Comparison of ENCODE assay signal across 13 cellular contexts in genomic region chr11:67435031-67435726, GRCh38. TPM values are rescaled to one million over a fixed set of nuclear protein-coding genes. Genes with fewer than 3 reads are reported as not detected.
A peak's percentile ranks its signal among the peaks of the same experiment; 100 is the strongest.
DNase-seq lines count a peak whose midpoint lies in the region; ATAC-seq, FAIRE-seq and TF ChIP-seq lines count a peak whose summit lies in the region.
"Had no signal": no experiment of that assay in that cellular context is flagged by ENCODE, and none has a peak within 500 bp of the region (broad histone marks: within the 10 kb centered on the region; RNA-seq: fewer than 3 reads in every experiment).

No MANE protein-coding gene starts in this region.

- POLR2A ChIA-PET in GM12878 (lab: Charles Lee), result interaction anchor here (0.6 to 4.7 kb wide), 8 partner anchors 11 to 82 kb away, joined by 3 to 95 read pairs (median 8); partner anchors contain the start of genes PITPNM1, POLD4, PPP1CA and RAD9A

- CTCF ChIA-PET in GM12878 (lab: Yijun Ruan, JAX), result interaction anchor here (0.8 to 4.3 kb wide), 3 partner anchors 32 to 49 kb away, joined by 4 to 53 read pairs (median 4); partner anchors contain the start of genes PPP1CA and TBC1D10C

- WGBS in GM12878 (ENCODE audit: insufficient coverage, insufficient replicate concordance, low lambda C conversion rate, missing lambda C conversion rate), result 17% methylated on average over 26 of the region's 26 CpGs

- H3K79me2 ChIP-seq in OCI-LY1 (ENCODE audit: insufficient read depth, low read length) (no peaks in the 10 kb centered on the region), GM12878 (ENCODE audit: control insufficient read depth, insufficient read depth, low read length) (peaks cover 57% of the 10 kb centered on the region)

- TF ChIP-seq EP300 in GM12878 (IDR thresholded peaks at IDR 0.05; ENCODE audit: borderline replicate concordance in 1 of 2, control insufficient read depth in 1 of 2, low read depth in 2 of 2, low read length in 2 of 2), result no peak

- H4K20me1 ChIP-seq in OCI-LY1 (ENCODE audit: insufficient read depth, low read length), result no peaks in the 10 kb centered on the region
- no peaks in the 10 kb centered on the region for H4K20me1 ChIP-seq in GM12878 (ENCODE audit: control insufficient read depth, insufficient read depth)

- no peaks in the 10 kb centered on the region for H3K27me3 ChIP-seq in OCI-LY1 (ENCODE audit: insufficient read depth, low read length)
- H3K27me3 ChIP-seq in GM12878 (replicated peaks in 1 of 2; ENCODE audit: control insufficient read depth in 2 of 2, insufficient read depth in 2 of 2, low read length in 1 of 2), result no peaks in the 10 kb centered on the region

- no TSS peak for BruUV-seq in GM12878 (replicated peaks; lab: Mats Ljungman, UMichigan)

- H3K4me3 ChIP-seq in OCI-LY1 (ENCODE audit: low read depth, low read length, poor library complexity, severe bottlenecking) (peak overlapping the region; percentile 79), GM12878 (peak overlapping the region; percentile 90)

- TF ChIP-seq POLR2A in GM12878 (IDR thresholded peaks at IDR 0.05; ENCODE audit: low read depth, low read length), result no peak

- H3K4me2 ChIP-seq in OCI-LY1 (ENCODE audit: low read length) (peak overlapping the region; percentile 89), GM12878 (ENCODE audit: control insufficient read depth, insufficient read depth) (peak overlapping the region; percentile 71)

- in situ Hi-C loops in GM12878 (cut with MboI), result no loop called here

- H3K9me2 ChIP-seq in OCI-LY1 (ENCODE audit: low read depth, low read length), result no peaks in the 10 kb centered on the region

- SMC1A ChIA-PET in GM12878 (lab: Charles Lee; ENCODE audit: uncharacterized antibody, unreplicated experiment), result interaction anchor here (1.1 kb wide), 1 partner anchor 26 kb away, joined by 3 read pairs; no protein-coding TSS in a partner anchor

- H3F3A ChIP-seq in OCI-LY1 (ENCODE audit: insufficient read depth, low read length), result no peaks in the 10 kb centered on the region

- H2AFZ ChIP-seq in OCI-LY1 (ENCODE audit: low read length) (no peak overlapping the region), GM12878 (ENCODE audit: control insufficient read depth, low read depth, low read length) (no peak overlapping the region)

- peaks cover 78% of the 10 kb centered on the region for H3K4me1 Mint-ChIP-seq in stimulated activated memory B cell treated with anti-CD40 and anti-IgM and Interleukin-4, amounts not matched to agents 10 μg/mL and 1 μg/mL and 100 μg/mL, for 72 hours

- H3K9me3 ChIP-seq in OCI-LY1 (ENCODE audit: low read length) (no peaks in the 10 kb centered on the region), GM12878 (replicated peaks; ENCODE audit: control insufficient read depth, insufficient read depth, low read length) (no peaks in the 10 kb centered on the region)

- intact Hi-C loops in GM12878 (cut with micrococcal nuclease; ENCODE audit: unreplicated experiment), result loop anchor here (5.0 kb wide), 1 partner anchor 33 kb away; the partner anchor contains the start of genes PPP1CA and TBC1D10C

- peak overlapping the region; percentile 97 for H3K27ac ChIP-seq in OCI-LY1 (ENCODE audit: low read depth, low read length, poor library complexity, severe bottlenecking)
- peak overlapping the region; percentile 99 for H3K27ac ChIP-seq in GM12878 (ENCODE audit: control insufficient read depth, insufficient read depth)

- RAD21 ChIA-PET in GM12878 (lab: Charles Lee; ENCODE audit: unreplicated experiment), result interaction anchor here (7.2 kb wide), 1 partner anchor 32 kb away, joined by 112 read pairs; the partner anchor contains the start of genes PPP1CA and TBC1D10C

- TF ChIP-seq RAD21 in GM12878 (IDR thresholded peaks at IDR 0.05; ENCODE audit: insufficient read depth, low read depth, low read length), result no peak

- no peaks in the 10 kb centered on the region for H3K27me3 Mint-ChIP-seq in stimulated activated memory B cell treated with anti-CD40 and anti-IgM and Interleukin-4, amounts not matched to agents 10 μg/mL and 1 μg/mL and 100 μg/mL, for 72 hours

- H3K9ac ChIP-seq in OCI-LY1 (ENCODE audit: low read length) (peak overlapping the region; percentile 92), GM12878 (ENCODE audit: control insufficient read depth, insufficient read depth, low read length) (peak overlapping the region; percentile 99)

- TF ChIP-seq CTCF in OCI-LY1 (IDR thresholded peaks at IDR 0.05; ENCODE audit: low read length) (no peak), GM12878 (IDR thresholded peaks at IDR 0.05 in 2 of 3, conservative IDR thresholded peaks at IDR 0.05 in 1 of 3; ENCODE audit: control insufficient read depth in 2 of 3, extremely low read depth in 1 of 3, insufficient read depth in 1 of 3, low read depth in 3 of 3, low read length in 3 of 3) (no peak)

- peaks cover 55% of the 10 kb centered on the region for H3K36me3 ChIP-seq in OCI-LY1 (ENCODE audit: insufficient read depth, low read length)
- peaks cover 6 to 20% of the 10 kb centered on the region in 2 experiments; a peak in 3 of 4 replicates for H3K36me3 ChIP-seq in GM12878 (ENCODE audit: control insufficient read depth in 2 of 2, insufficient read depth in 2 of 2, low read length in 1 of 2)

- ATAC-seq in GM12878 (no peak), HG02678 (IDR thresholded peaks at IDR 0.05; ENCODE audit: unreplicated experiment) (no peak), GM19397 (IDR thresholded peaks at IDR 0.05; ENCODE audit: unreplicated experiment) (no peak)
- no peak for ATAC-seq in stimulated activated memory B cell treated with anti-CD40 and anti-IgM and Interleukin-4, amounts not matched to agents 10 μg/mL and 1 μg/mL and 100 μg/mL, for 72 hours

- peak overlapping the region; percentile 100 for H3K4me3 Mint-ChIP-seq in stimulated activated memory B cell treated with anti-CD40 and anti-IgM and Interleukin-4, amounts not matched to agents 10 μg/mL and 1 μg/mL and 100 μg/mL, for 72 hours

- no peak for FAIRE-seq in GM12878 (lab: Jason Lieb, UNC)

- H3K4me1 ChIP-seq in OCI-LY1 (ENCODE audit: insufficient read depth, low read length, severe bottlenecking) (peaks cover 90% of the 10 kb centered on the region), GM12878 (ENCODE audit: control insufficient read depth, insufficient read depth, low read length) (peaks cover 36% of the 10 kb centered on the region)

- H3K27ac Mint-ChIP-seq in stimulated activated memory B cell treated with anti-CD40 and anti-IgM and Interleukin-4, amounts not matched to agents 10 μg/mL and 1 μg/mL and 100 μg/mL, for 72 hours, result peak overlapping the region; percentile 97

- H3K9me3 Mint-ChIP-seq in stimulated activated memory B cell treated with anti-CD40 and anti-IgM and Interleukin-4, amounts not matched to agents 10 μg/mL and 1 μg/mL and 100 μg/mL, for 72 hours, result no peaks in the 10 kb centered on the region

- peak; percentile 75 for DNase-seq in activated effector memory CD4-positive, alpha-beta T cell treated with anti-CD3 and anti-CD28 coated beads, Interleukin-2, amount 50 U/mL, for 16 hours
- DNase-seq in activated effector memory CD4-positive, alpha-beta T cell treated with Interleukin-2 at 50 U/mL for 16 hours, result no peak
- DNase-seq in GM12878 (ENCODE audit: low read depth, low spot score), result no peak
- no peak for DNase-seq in ecto neural progenitor cell (ENCODE audit: low spot score)
- DNase-seq: activated CD4-positive, CD25-positive, alpha-beta regulatory T cell treated with anti-CD3 and anti-CD28 coated beads, Interleukin-2, amount 50 U/mL, for 72 hours; NCI-H2107; RPMI8226 had no signal

- peaks cover 65% of the 10 kb centered on the region for H3K36me3 Mint-ChIP-seq in stimulated activated memory B cell treated with anti-CD40 and anti-IgM and Interleukin-4, amounts not matched to agents 10 μg/mL and 1 μg/mL and 100 μg/mL, for 72 hours

RNA-seq across cellular contexts. Expression of gene PTPRCAP, which starts 2.3 kb away (rescaled TPM):
- 56.0 and 64.3 TPM in 2 replicates for total RNA-seq in GM12878 (2013; cell fraction: nucleolus; rRNA removed)
- total RNA-seq in GM12878 (2014; rRNA removed), result 195 and 266 TPM in 2 replicates
- 38.4 and 45.3 TPM in 2 replicates for total RNA-seq in GM12878 (2014; rRNA removed; fragmentation: Illumina TruSeq; extraction: Trizol)
- 197 and 204 TPM in 2 replicates for total RNA-seq in GM12878 (2021)
- 102 TPM for polyA plus RNA-seq in GM12878 (2011; ENCODE audit: low read depth)
- 21.1 and 49.8 TPM in 2 replicates for polyA plus RNA-seq in GM12878 (2011; rRNA removed)
- 123 and 201 TPM in 2 replicates for polyA plus RNA-seq in GM12878 (2011; cell fraction: cytosol; rRNA removed)
- polyA plus RNA-seq in GM12878 (2011; cell fraction: nucleus; rRNA removed), result 92.2 and 109 TPM in 2 replicates
- 177 and 267 TPM in 2 replicates for polyA plus RNA-seq in GM12878 (2012)
- polyA plus RNA-seq in GM12878 (2014; fragmentation: Illumina TruSeq; extraction: Trizol), result 0.70 and 9.3 TPM in 2 replicates
- 1 to 10 TPM; 4.7 to 9.3 TPM for polyA plus RNA-seq in GM12878 (2014; fragmentation: Nextera tagmentation; extraction: Ambion mirVana)
- 257 and 361 TPM in 2 replicates for polyA plus RNA-seq in GM12878 (2014; rRNA removed)
- polyA plus RNA-seq in GM12878 (2016; fragmentation: Nextera tagmentation; extraction: Ambion mirVana), result 100 to 1,000 TPM; 200 to 239 TPM
- 32.3 and 78.7 TPM in 2 replicates for polyA minus RNA-seq in GM12878 (2011; rRNA and poly(A)+ RNA removed)
- 39.3 and 42.1 TPM in 2 replicates for polyA minus RNA-seq in GM12878 (2011; cell fraction: cytosol; rRNA and poly(A)+ RNA removed)
- 47.1 and 83.3 TPM in 2 replicates for polyA minus RNA-seq in GM12878 (2011; cell fraction: nucleus; rRNA and poly(A)+ RNA removed)
- total RNA-seq: fibroblast of villous mesenchyme had no signal

RNA-seq across cellular contexts. Expression of gene RPS6KB2, which starts 6.9 kb away (rescaled TPM):
- 49.5 and 61.9 TPM in 2 replicates for total RNA-seq in GM12878 (2013; cell fraction: nucleolus; rRNA removed)
- total RNA-seq in GM12878 (2014; rRNA removed), result 68.4 and 72.5 TPM in 2 replicates
- total RNA-seq in GM12878 (2014; rRNA removed; fragmentation: Illumina TruSeq; extraction: Trizol), result 36.6 and 41.8 TPM in 2 replicates
- 68.1 and 70.9 TPM in 2 replicates for total RNA-seq in GM12878 (2021)
- 17.7 TPM for polyA plus RNA-seq in GM12878 (2011; ENCODE audit: low read depth)
- 36.8 and 48.7 TPM in 2 replicates for polyA plus RNA-seq in GM12878 (2011; rRNA removed)
- polyA plus RNA-seq in GM12878 (2011; cell fraction: cytosol; rRNA removed), result 68.3 and 102 TPM in 2 replicates
- polyA plus RNA-seq in GM12878 (2011; cell fraction: nucleus; rRNA removed), result 177 and 183 TPM in 2 replicates
- 39.6 and 41.2 TPM in 2 replicates for polyA plus RNA-seq in GM12878 (2012)
- 15.7 and 41.1 TPM in 2 replicates for polyA plus RNA-seq in GM12878 (2014; fragmentation: Illumina TruSeq; extraction: Trizol)
- 1 to 10 TPM in 1 of 2 experiments, under 1 TPM in 1; 0.39 to 2.3 TPM for polyA plus RNA-seq in GM12878 (2014; fragmentation: Nextera tagmentation; extraction: Ambion mirVana)
- polyA plus RNA-seq in GM12878 (2014; rRNA removed), result 88.3 and 99.8 TPM in 2 replicates
- polyA plus RNA-seq in GM12878 (2016; fragmentation: Nextera tagmentation; extraction: Ambion mirVana), result 100 to 1,000 TPM in 1 of 2 experiments, 10 to 100 TPM in 1; 95.4 to 101 TPM
- 58.9 and 82.0 TPM in 2 replicates for polyA minus RNA-seq in GM12878 (2011; rRNA and poly(A)+ RNA removed)
- polyA minus RNA-seq in GM12878 (2011; cell fraction: cytosol; rRNA and poly(A)+ RNA removed), result 22.7 and 32.3 TPM in 2 replicates
- polyA minus RNA-seq in GM12878 (2011; cell fraction: nucleus; rRNA and poly(A)+ RNA removed), result 51.4 and 86.0 TPM in 2 replicates

RNA-seq across cellular contexts. Expression of gene CORO1B, which starts 8.1 kb away (rescaled TPM):
- 27.7 and 31.4 TPM in 2 replicates for total RNA-seq in GM12878 (2013; cell fraction: nucleolus; rRNA removed)
- total RNA-seq in GM12878 (2014; rRNA removed) (21.3 and 24.6 TPM in 2 replicates), GM12878 (2014; rRNA removed; fragmentation: Illumina TruSeq; extraction: Trizol) (6.3 and 7.4 TPM in 2 replicates), GM12878 (2021) (28.5 and 30.6 TPM in 2 replicates)
- 6.5 TPM for polyA plus RNA-seq in GM12878 (2011; ENCODE audit: low read depth)
- polyA plus RNA-seq in GM12878 (2011; rRNA removed) (8.0 and 26.4 TPM in 2 replicates), GM12878 (2014; fragmentation: Illumina TruSeq; extraction: Trizol) (2.5 and 7.0 TPM in 2 replicates), GM12878 (2014; fragmentation: Nextera tagmentation; extraction: Ambion mirVana) (1 to 10 TPM in 1 of 2 experiments, under 1 TPM in 1; 0.24 to 1.9 TPM), GM12878 (2014; rRNA removed) (21.7 and 26.9 TPM in 2 replicates), GM12878 (2016; fragmentation: Nextera tagmentation; extraction: Ambion mirVana) (10 to 100 TPM; 23.6 to 25.1 TPM)
- 36.3 and 58.1 TPM in 2 replicates for polyA plus RNA-seq in GM12878 (2011; cell fraction: cytosol; rRNA removed)
- 85.0 and 107 TPM in 2 replicates for polyA plus RNA-seq in GM12878 (2011; cell fraction: nucleus; rRNA removed)
- polyA plus RNA-seq in GM12878 (2012), result 26.2 and 37.8 TPM in 2 replicates
- polyA minus RNA-seq in GM12878 (2011; rRNA and poly(A)+ RNA removed), result 25.8 and 31.5 TPM in 2 replicates
- polyA minus RNA-seq in GM12878 (2011; cell fraction: cytosol; rRNA and poly(A)+ RNA removed), result 16.2 and 16.5 TPM in 2 replicates
- 31.6 and 47.2 TPM in 2 replicates for polyA minus RNA-seq in GM12878 (2011; cell fraction: nucleus; rRNA and poly(A)+ RNA removed)

RNA-seq across cellular contexts. Expression of gene GPR152, which starts 17.4 kb away (rescaled TPM):
- total RNA-seq in GM12878 (2013; cell fraction: nucleolus; rRNA removed), result not detected in 2 replicates
- total RNA-seq in GM12878 (2014; rRNA removed) (not detected in 2 replicates), GM12878 (2014; rRNA removed; fragmentation: Illumina TruSeq; extraction: Trizol) (not detected in 2 replicates), GM12878 (2021) (not detected in 2 replicates)
- polyA plus RNA-seq in GM12878 (2011; ENCODE audit: low read depth), result not detected
- polyA plus RNA-seq in GM12878 (2011; rRNA removed) (not detected in 2 replicates), GM12878 (2014; fragmentation: Illumina TruSeq; extraction: Trizol) (not detected in 2 replicates), GM12878 (2014; fragmentation: Nextera tagmentation; extraction: Ambion mirVana) (not detected), GM12878 (2014; rRNA removed) (not detected in 2 replicates), GM12878 (2016; fragmentation: Nextera tagmentation; extraction: Ambion mirVana) (not detected)
- not detected in 2 replicates for polyA plus RNA-seq in GM12878 (2011; cell fraction: cytosol; rRNA removed)
- not detected in 2 replicates for polyA plus RNA-seq in GM12878 (2011; cell fraction: nucleus; rRNA removed)
- 0.18 and 0.20 TPM in 2 replicates for polyA plus RNA-seq in GM12878 (2012)
- polyA minus RNA-seq in GM12878 (2011; rRNA and poly(A)+ RNA removed), result not detected in 2 replicates
- polyA minus RNA-seq in GM12878 (2011; cell fraction: cytosol; rRNA and poly(A)+ RNA removed), result not detected in 2 replicates
- polyA minus RNA-seq in GM12878 (2011; cell fraction: nucleus; rRNA and poly(A)+ RNA removed), result not detected in 2 replicates
- total RNA-seq: fibroblast of villous mesenchyme, left lobe of liver had no signal

RNA-seq across cellular contexts. Expression of gene CARNS1, which starts 19.7 kb away (rescaled TPM):
- 0.15 and 0.22 TPM in 2 replicates for total RNA-seq in GM12878 (2013; cell fraction: nucleolus; rRNA removed)
- 0.11 TPM in 2 replicates for total RNA-seq in GM12878 (2014; rRNA removed)
- 0.04 TPM in 1 of 2 replicates, not detected in the other for total RNA-seq in GM12878 (2014; rRNA removed; fragmentation: Illumina TruSeq; extraction: Trizol)
- total RNA-seq in GM12878 (2021), result 0.10 and 0.19 TPM in 2 replicates
- 0.18 TPM for polyA plus RNA-seq in GM12878 (2011; ENCODE audit: low read depth)
- not detected in 2 replicates for polyA plus RNA-seq in GM12878 (2011; rRNA removed)
- 0.01 TPM in 1 of 2 replicates, not detected in the other for polyA plus RNA-seq in GM12878 (2011; cell fraction: cytosol; rRNA removed)
- polyA plus RNA-seq in GM12878 (2011; cell fraction: nucleus; rRNA removed), result 0.07 and 0.13 TPM in 2 replicates
- polyA plus RNA-seq in GM12878 (2012), result 0.27 and 0.31 TPM in 2 replicates
- 0.10 TPM in 1 of 2 replicates, not detected in the other for polyA plus RNA-seq in GM12878 (2014; fragmentation: Illumina TruSeq; extraction: Trizol)
- polyA plus RNA-seq in GM12878 (2014; fragmentation: Nextera tagmentation; extraction: Ambion mirVana), result under 1 TPM in 1 of 2 experiments, not detected in 1; 0.02 TPM
- 0.14 and 0.25 TPM in 2 replicates for polyA plus RNA-seq in GM12878 (2014; rRNA removed)
- polyA plus RNA-seq in GM12878 (2016; fragmentation: Nextera tagmentation; extraction: Ambion mirVana), result under 1 TPM in 1 of 2 experiments, not detected in 1; 0.09 TPM
- not detected in 2 replicates for polyA minus RNA-seq in GM12878 (2011; rRNA and poly(A)+ RNA removed)
- polyA minus RNA-seq in GM12878 (2011; cell fraction: cytosol; rRNA and poly(A)+ RNA removed), result not detected in 2 replicates
- polyA minus RNA-seq in GM12878 (2011; cell fraction: nucleus; rRNA and poly(A)+ RNA removed), result 0.12 TPM in 1 of 2 replicates, not detected in the other
- total RNA-seq: fibroblast of villous mesenchyme had no signal
